Comparison of ENCODE assay signal across 10 cellular contexts in genomic region chr3:143595456-143596077, GRCh38.
DNase-seq lines count a peak whose midpoint lies in the region; ATAC-seq and TF ChIP-seq lines count a peak whose summit lies in the region.
"Had no signal": no experiment of that assay in that cellular context is flagged by ENCODE, and none has a peak within 500 bp of the region (broad histone marks: within the 10 kb centered on the region; RNA-seq: fewer than 3 reads in every experiment).

No MANE protein-coding gene starts in this region.

- H4K20me1 ChIP-seq in Karpas-422 (ENCODE audit: insufficient read depth, low read depth, low read length) = no peaks in the 10 kb centered on the region

- peak overlapping the region; percentile 39; the same call in 1 of the 2 replicates for H2AFZ ChIP-seq in Karpas-422 (ENCODE audit: low read length)

- H3K79me2 ChIP-seq in Karpas-422 (ENCODE audit: low read length) = no peaks in the 10 kb centered on the region

- H3K27ac Mint-ChIP-seq in T-cell = no peak overlapping the region

- H3K36me3 ChIP-seq in Karpas-422 (ENCODE audit: insufficient read depth, low read length) (no peaks in the 10 kb centered on the region), upper lobe of right lung (no peaks in the 10 kb centered on the region), stomach (no peaks in the 10 kb centered on the region)

- DNase-seq in SIG-M5 treated with dmso at 0.1 percent for 504 hours (lab: John Stamatoyannopoulos, UW; ENCODE audit: unreplicated experiment) (peak; percentile 17), SIG-M5 (lab: John Stamatoyannopoulos, UW) (no peak), Karpas-422 (peak; percentile 71), upper lobe of right lung (no peak), cerebellar cortex (ENCODE audit: low spot score) (no peak), T-cell (no peak), stomach (no peak)
- DNase-seq: body of pancreas had no signal

- no peaks in the 10 kb centered on the region for H3K27me3 Mint-ChIP-seq in T-cell

- CTCF ChIA-PET in T-cell (lab: Charles Lee) = no interaction called here

- WGBS in stomach, 5 donors = 82 to 84% (median 83%) methylated on average over 3 of the region's 3 CpGs

- H3K4me2 ChIP-seq in Karpas-422 (ENCODE audit: low read depth, low read length, poor library complexity, severe bottlenecking) = peak overlapping the region; percentile 43

- H3K9me3 ChIP-seq in Karpas-422 (ENCODE audit: low read length) = no peaks in the 10 kb centered on the region
- H3K9me3 ChIP-seq in upper lobe of right lung = no peaks in the 10 kb centered on the region
- no peaks in the 10 kb centered on the region for H3K9me3 ChIP-seq in stomach
- H3K9me3 ChIP-seq: body of pancreas had no signal

- H3K4me1 Mint-ChIP-seq in T-cell = no peaks in the 10 kb centered on the region

- ATAC-seq in HG02840 (IDR thresholded peaks at IDR 0.05; ENCODE audit: low FRiP score, unreplicated experiment) (peak; percentile 92), upper lobe of right lung (peak; percentile 41), T-cell (replicated peaks in 1 of 4) (no peak)
- ATAC-seq: body of pancreas, Panc1 had no signal

- H3K4me1 ChIP-seq in Karpas-422 (ENCODE audit: low read length) (peaks cover 14% of the 10 kb centered on the region), upper lobe of right lung (no peaks in the 10 kb centered on the region), stomach (peaks cover 0 to 9% (median 7%) of the 10 kb centered on the region in 4 donors)

- POLR2A ChIA-PET in T-cell (lab: Charles Lee) = no interaction called here

- intact Hi-C loops in upper lobe of right lung (cut with DNase I) = no loop called here
- intact Hi-C loops in stomach (cut with DNase I; ENCODE audit: low total_unique reads) = no loop called here

- no peaks in the 10 kb centered on the region for H3K9me2 ChIP-seq in Karpas-422 (replicated peaks; ENCODE audit: insufficient read depth, low read length)

- no peak overlapping the region for H3K4me3 ChIP-seq in Karpas-422 (ENCODE audit: low read length)
- H3K4me3 ChIP-seq in upper lobe of right lung = no peak overlapping the region
- H3K4me3 ChIP-seq in stomach = no peak overlapping the region
- H3K4me3 ChIP-seq: body of pancreas had no signal

- no peak for TF ChIP-seq POLR2A in stomach (IDR thresholded peaks at IDR 0.05)

- H3K27me3 ChIP-seq in Karpas-422 (ENCODE audit: low read length) (no peaks in the 10 kb centered on the region), upper lobe of right lung (no peaks in the 10 kb centered on the region), stomach (no peaks in the 10 kb centered on the region)
- H3K27me3 ChIP-seq: body of pancreas had no signal

- no peak overlapping the region for H3K9ac ChIP-seq in Karpas-422 (ENCODE audit: low read length)

- H3K27ac ChIP-seq in Karpas-422 (ENCODE audit: low read length) (no peak overlapping the region), upper lobe of right lung (no peak overlapping the region), stomach (no peak overlapping the region)
- H3K27ac ChIP-seq: body of pancreas had no signal

- H3K36me3 Mint-ChIP-seq in T-cell = peaks cover 28% of the 10 kb centered on the region

- TF ChIP-seq EP300 in stomach (IDR thresholded peaks at IDR 0.05) = no peak

- no peak overlapping the region for H3K4me3 Mint-ChIP-seq in T-cell

- TF ChIP-seq CTCF in upper lobe of right lung (IDR thresholded peaks at IDR 0.05) (no peak), stomach (IDR thresholded peaks at IDR 0.05) (no peak)

- H3K9me3 Mint-ChIP-seq in T-cell = no peaks in the 10 kb centered on the region

Comparison
In these comparisons a context has a peak if more than half of its experiments do, and no peak if none do; other contexts are left out.
1. DNase-seq: peak in SIG-M5 treated with dmso at 0.1 percent for 504 hours (single experiment) and Karpas-422 (single experiment); none in SIG-M5 (single experiment), upper lobe of right lung (single experiment), cerebellar cortex (single experiment), T-cell (0 of 34) and stomach (single experiment).
2. ATAC-seq: peak in HG02840 (single experiment) and upper lobe of right lung (single experiment); none in T-cell (0 of 4).